In the genomic region with DNA sequence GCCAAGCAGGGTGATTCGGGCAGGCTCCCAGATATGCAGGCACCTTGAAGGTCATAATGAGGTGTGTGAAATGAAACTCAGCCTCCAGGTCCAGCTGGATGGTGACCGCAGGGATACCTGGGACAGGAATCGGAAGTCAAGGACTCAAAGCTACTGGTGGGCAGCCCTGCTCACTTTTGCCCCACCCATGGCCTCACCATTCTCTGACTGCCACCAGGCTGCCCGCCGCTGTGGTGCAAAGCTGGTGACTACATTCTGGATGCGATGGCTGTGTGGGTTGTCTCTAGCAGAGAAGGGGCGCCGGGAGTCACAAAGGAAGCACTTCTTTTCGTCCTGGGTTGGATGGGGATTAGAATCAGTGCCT, we compare ENCODE assay signal across 10 cellular contexts. TPM values are rescaled to one million over a fixed set of nuclear protein-coding genes. Genes with fewer than 3 reads are reported as not detected.
DNase-seq lines count a peak whose midpoint lies in the region; ATAC-seq, FAIRE-seq and TF ChIP-seq lines count a peak whose summit lies in the region.
"Had no signal": no experiment of that assay in that cellular context is flagged by ENCODE, and none has a peak within 500 bp of the region (broad histone marks: within the 10 kb centered on the region; RNA-seq: fewer than 3 reads in every experiment).

No MANE protein-coding gene starts in this region.

- H2BK15ac ChIP-seq in H1 (ENCODE audit: low read length) (no peak overlapping the region), mesendoderm (replicated peaks; ENCODE audit: low read depth) (no peak overlapping the region)

- TF ChIP-seq EP300 in H1 (IDR thresholded peaks at IDR 0.05; ENCODE audit: borderline replicate concordance in 1 of 2, low read depth in 2 of 2, low read length in 2 of 2) (no peak), tibial nerve (IDR thresholded peaks at IDR 0.05) (no peak)

- peaks cover 12% of the 10 kb centered on the region for H3K23me2 ChIP-seq in H1 (ENCODE audit: low read depth, low read length)

- CTCF ChIA-PET in PC-3 (lab: Charles Lee): interaction anchor here (0.9 kb wide), 1 partner anchor 38 kb away, joined by 4 read pairs; the partner anchor contains the start of gene QRICH1
- CTCF ChIA-PET in H1 (lab: Charles Lee; ENCODE audit: partially characterized antibody): interaction anchor here (0.7 to 5.5 kb wide), 13 partner anchors 10 to 283 kb away, joined by 3 to 43 read pairs (median 3); partner anchors contain the start of genes KLHDC8B and USP19

- no peak for TF ChIP-seq CTCF in PC-3 (conservative IDR thresholded peaks at IDR 0.05; ENCODE audit: low read depth, low read length)
- TF ChIP-seq CTCF in H1 (IDR thresholded peaks at IDR 0.05; ENCODE audit: control extremely low read depth in 1 of 3, insufficient read depth in 1 of 3, low read depth in 1 of 3, low read length in 3 of 3): no peak
- no peak for TF ChIP-seq CTCF in tibial nerve (IDR thresholded peaks at IDR 0.05)

- H3K36me3 ChIP-seq in PC-3 (ENCODE audit: low read depth, low read length) (peaks cover 5% of the 10 kb centered on the region; the same call in 1 of the 2 replicates), H1 (ENCODE audit: control insufficient read depth in 2 of 4, insufficient read depth in 4 of 4, low read length in 3 of 4) (0 out of 8 replicates have a peak, but pooled peaks cover 0 to 2% (median 0%) of the 10 kb centered on the region in 4 experiments), mesendoderm (ENCODE audit: control insufficient read depth, insufficient read depth, low read length) (no peaks in the 10 kb centered on the region), tibial nerve (peaks cover 0 to 42% (median 0%) of the 10 kb centered on the region in 3 donors)

- H3K27me3 ChIP-seq in PC-3 (ENCODE audit: low read length) (no peaks in the 10 kb centered on the region), H1 (replicated peaks in 1 of 4; ENCODE audit: control insufficient read depth in 3 of 4, extremely low read depth in 1 of 4, insufficient read depth in 3 of 4, low read length in 3 of 4) (no peaks in the 10 kb centered on the region), mesendoderm (ENCODE audit: insufficient read depth, low read length, poor library complexity) (no peaks in the 10 kb centered on the region), tibial nerve (no peaks in the 10 kb centered on the region)

- DNase-seq in PC-3 (no peak), H1 (ENCODE audit: low read depth in 1 of 2, low spot score in 2 of 2) (no peak), mesendoderm (no peak), tibial nerve (ENCODE audit: low spot score in 2 of 2) (no peak), foreskin melanocyte (no peak), LoVo (ENCODE audit: low spot score) (no peak)
- DNase-seq in stimulated activated CD4-positive, alpha-beta T cell treated with anti-CD3 and anti-CD28 coated beads, Interleukin-4, amount 100 ng/mL, for 4 hours: no peak
- DNase-seq: activated CD4-positive, alpha-beta T cell treated with anti-CD3 and anti-CD28 coated beads, Interleukin-2, amount 50 U/mL, for 48 hours; naive thymus-derived CD4-positive, alpha-beta T cell; NCI-H526 treated with DMSO at 0.1 percent for 48 hours had no signal

- H3K4ac ChIP-seq in H1 (replicated peaks; ENCODE audit: insufficient read length, low read depth, low read length) (peak overlapping the region; percentile 60), mesendoderm (ENCODE audit: low read depth, low read length) (no peak overlapping the region)

- H3K23ac ChIP-seq in H1 (ENCODE audit: insufficient read length) (no peak overlapping the region), mesendoderm (ENCODE audit: low read length) (peak overlapping the region; percentile 39)

- H3K27ac ChIP-seq in PC-3 (ENCODE audit: low read length): peak overlapping the region; percentile 93
- peak overlapping the region; percentile 10; the same call in 1 of the 2 replicates for H3K27ac ChIP-seq in H1 (ENCODE audit: low read depth, low read length)
- peak overlapping the region; percentile 65 for H3K27ac ChIP-seq in mesendoderm (ENCODE audit: low read depth, low read length)
- H3K27ac ChIP-seq in tibial nerve: peak overlapping the region; percentile 64 to 95 (median 88)

- H3K79me2 ChIP-seq in PC-3 (ENCODE audit: low read length) (peaks cover 25% of the 10 kb centered on the region), H1 (ENCODE audit: control insufficient read depth in 1 of 2, insufficient read depth in 2 of 2, low read length in 2 of 2) (no peaks in the 10 kb centered on the region), mesendoderm (ENCODE audit: control insufficient read depth, insufficient read depth, low read length) (no peaks in the 10 kb centered on the region)

- H3K9me3 ChIP-seq in PC-3 (ENCODE audit: low read length) (no peaks in the 10 kb centered on the region), H1 (ENCODE audit: insufficient read depth in 2 of 2, low read depth in 1 of 2, low read length in 1 of 2) (no peaks in the 10 kb centered on the region), tibial nerve (no peaks in the 10 kb centered on the region)

- 66% methylated on average over 9 of the region's 9 CpGs; no CpG with 5 or more reads in 1 of the 2 experiments for WGBS in H1 (ENCODE audit: extremely low coverage in 1 of 2, insufficient coverage in 1 of 2, insufficient read length in 1 of 2, insufficient replicate concordance in 2 of 2, low coverage in 1 of 2, low lambda C conversion rate in 2 of 2, missing lambda C conversion rate in 1 of 2), 2 experiments
- no CpG with 5 or more reads among the region's 9 CpGs for WGBS in mesendoderm (ENCODE audit: extremely low coverage, insufficient coverage, low lambda C conversion rate)
- 27 to 33% methylated on average over 8 to 9 of the region's 9 CpGs for WGBS in tibial nerve, 2 donors

- peak overlapping the region; percentile 75; the same call in 1 of the 2 replicates for H2AK5ac ChIP-seq in H1 (ENCODE audit: low read depth, low read length)
- no peak overlapping the region for H2AK5ac ChIP-seq in mesendoderm (ENCODE audit: low read length)

- peaks cover 12% of the 10 kb centered on the region for H3K4me1 ChIP-seq in PC-3 (ENCODE audit: insufficient read depth, low read length)
- H3K4me1 ChIP-seq in H1 (replicated peaks in 1 of 4; ENCODE audit: control insufficient read depth in 3 of 4, insufficient read depth in 4 of 4, low read length in 3 of 4): peaks cover 0 to 8% (median 7%) of the 10 kb centered on the region in 4 experiments; a peak in 6 of 7 replicates
- H3K4me1 ChIP-seq in mesendoderm (ENCODE audit: control insufficient read depth, low read depth, low read length): peaks cover 6% of the 10 kb centered on the region
- peaks cover 0 to 45% (median 14%) of the 10 kb centered on the region in 4 donors for H3K4me1 ChIP-seq in tibial nerve

- H4K8ac ChIP-seq in H1 (ENCODE audit: extremely low read depth, insufficient read depth, low read length): no peak overlapping the region
- no peak overlapping the region for H4K8ac ChIP-seq in mesendoderm (ENCODE audit: low read depth, low read length)

- no peak overlapping the region for H3K18ac ChIP-seq in H1 (ENCODE audit: extremely low read depth, low read length)
- H3K18ac ChIP-seq in mesendoderm (ENCODE audit: low read length): no peak overlapping the region

- H4K20me1 ChIP-seq in PC-3 (ENCODE audit: low read length): no peaks in the 10 kb centered on the region
- peaks cover 0 to 4% of the 10 kb centered on the region in 2 experiments for H4K20me1 ChIP-seq in H1 (replicated peaks in 1 of 2; ENCODE audit: control insufficient read depth in 1 of 2, insufficient read depth in 2 of 2, low read length in 2 of 2)

- no peak overlapping the region for H3K14ac ChIP-seq in H1 (ENCODE audit: insufficient read length)

- no TSS peak for BruUV-seq in PC-3 (replicated peaks; lab: Mats Ljungman, UMichigan)

- peak overlapping the region; percentile 71; the same call in 1 of the 2 replicates for H2BK12ac ChIP-seq in H1 (ENCODE audit: low read depth, low read length)

- no peaks in the 10 kb centered on the region for H3K9me2 ChIP-seq in PC-3 (replicated peaks; ENCODE audit: low read length)

- peak overlapping the region; percentile 94 for H2AFZ ChIP-seq in PC-3 (ENCODE audit: low read length)
- no peak overlapping the region for H2AFZ ChIP-seq in H1 (ENCODE audit: low read length)

- intact Hi-C loops in PC-3 (cut with micrococcal nuclease): loop anchor here (5.0 kb wide), 1 partner anchor 280 kb away; the partner anchor contains the start of genes RHOA and TCTA

- no peak for ATAC-seq in PC-3

- no peak for FAIRE-seq in H1 (lab: Jason Lieb, UNC)

- H4K91ac ChIP-seq in H1 (replicated peaks; ENCODE audit: insufficient read length, low read length): peak overlapping the region; percentile 87

- H2BK120ac ChIP-seq in H1 (replicated peaks; ENCODE audit: low read depth, low read length) (no peak overlapping the region), mesendoderm (ENCODE audit: low read depth, low read length) (no peak overlapping the region)

- H2BK5ac ChIP-seq in H1 (ENCODE audit: low read depth, low read length): peak overlapping the region; percentile 89
- H2BK5ac ChIP-seq in mesendoderm (ENCODE audit: low read length): peak overlapping the region; percentile 86

- H3K4me2 ChIP-seq in PC-3 (ENCODE audit: low read length): peak overlapping the region; percentile 99
- peak overlapping the region; percentile 76 to 90 for H3K4me2 ChIP-seq in H1 (ENCODE audit: insufficient read depth in 1 of 2, low read depth in 2 of 2, low read length in 2 of 2)
- peak overlapping the region; percentile 94 for H3K4me2 ChIP-seq in mesendoderm (ENCODE audit: low read length)

- no peaks in the 10 kb centered on the region for H3F3A ChIP-seq in PC-3 (ENCODE audit: low read length, unreplicated experiment)

- H3K4me3 ChIP-seq in PC-3 (ENCODE audit: low read length): peak overlapping the region; percentile 91
- H3K4me3 ChIP-seq in H1 (ENCODE audit: extremely low read depth in 1 of 4, insufficient read depth in 2 of 4, low read depth in 3 of 4, low read length in 4 of 4): peak overlapping the region; percentile 62 to 92 (median 81)
- peak overlapping the region; percentile 88 for H3K4me3 ChIP-seq in mesendoderm (ENCODE audit: low read length)
- H3K4me3 ChIP-seq in tibial nerve: peak overlapping the region; percentile 52 to 89 (median 65)

- TF ChIP-seq POLR2A in H1 (IDR thresholded peaks at IDR 0.05; ENCODE audit: control extremely low read depth in 1 of 2, low read depth in 2 of 2, low read length in 2 of 2) (no peak), tibial nerve (IDR thresholded peaks at IDR 0.05) (no peak)

- TF ChIP-seq RAD21 in H1 (IDR thresholded peaks at IDR 0.05 in 1 of 2, conservative IDR thresholded peaks at IDR 0.05 in 1 of 2; ENCODE audit: low read depth in 2 of 2, low read length in 2 of 2): no peak

- H4K5ac ChIP-seq in H1 (ENCODE audit: insufficient read length, low read depth, low read length) (no peak overlapping the region), mesendoderm (ENCODE audit: low read length) (no peak overlapping the region)

- H3K79me1 ChIP-seq in H1 (ENCODE audit: low read depth, low read length) (0 out of 2 replicates have a peak, but pooled peaks cover 4% of the 10 kb centered on the region), mesendoderm (ENCODE audit: low read length) (peaks cover 3% of the 10 kb centered on the region)

- H3K56ac ChIP-seq in H1 (replicated peaks; ENCODE audit: insufficient read length, low read depth, low read length) (no peak overlapping the region), mesendoderm (ENCODE audit: low read length) (peak overlapping the region; percentile 96)

- POLR2A ChIA-PET in PC-3 (lab: Charles Lee; ENCODE audit: unreplicated experiment): interaction anchor here (0.6 to 0.9 kb wide), 2 partner anchors 11 to 38 kb away, joined by 3 read pairs; no protein-coding TSS in a partner anchor
- POLR2A ChIA-PET in H1 (lab: Charles Lee; ENCODE audit: partially characterized antibody): interaction anchor here (0.6 to 2.4 kb wide), 16 partner anchors 11 to 280 kb away, joined by 3 to 19 read pairs (median 4); partner anchors contain the start of genes NDUFAF3, QARS1, RHOA and USP19

- H2BK20ac ChIP-seq in H1 (ENCODE audit: low read length): no peak overlapping the region

- H3K9ac ChIP-seq in PC-3 (ENCODE audit: low read length) (peak overlapping the region; percentile 89), H1 (replicated peaks in 1 of 4; ENCODE audit: extremely low read depth in 1 of 4, low read depth in 3 of 4, low read length in 3 of 4) (peak overlapping the region in 3 of 4 experiments; percentile 24 to 48 (median 36); a peak in 5 of 7 replicates), mesendoderm (ENCODE audit: low read length) (peak overlapping the region; percentile 88)

RNA-seq across cellular contexts. Expression of gene LAMB2, which starts 0.8 kb away (rescaled TPM):
- total RNA-seq in PC-3 (2014; rRNA removed): 240 and 365 TPM in 2 replicates
- total RNA-seq in H1 (2021; fragmentation: NEBNext Ultra II Directional; extraction: Animal tissue kit (Norgen Biotek cat#: 25700)): 107 and 112 TPM in 2 replicates
- polyA plus RNA-seq in H1 (2011; rRNA removed): 153 and 224 TPM in 2 replicates
- 124 TPM for polyA plus RNA-seq in H1 (2011; cell fraction: cytosol; rRNA removed)
- 1,121 TPM for polyA plus RNA-seq in H1 (2011; cell fraction: nucleus; rRNA removed)
- 112 to 172 TPM (median 163 TPM) in 4 replicates for polyA plus RNA-seq in H1 (2012, experiment 1 of 2)
- 131 TPM for polyA plus RNA-seq in H1 (2012, experiment 2 of 2)
- polyA plus RNA-seq in H1 (2013, experiment 1 of 2): 221 TPM
- polyA plus RNA-seq in H1 (2013, experiment 2 of 2): 172 TPM
- polyA minus RNA-seq in H1 (2011; rRNA and poly(A)+ RNA removed): 291 and 340 TPM in 2 replicates
- polyA minus RNA-seq in H1 (2011; cell fraction: cytosol; rRNA and poly(A)+ RNA removed): 78.2 TPM
- 105 TPM for polyA minus RNA-seq in H1 (2011; cell fraction: nucleus; rRNA and poly(A)+ RNA removed)
- polyA plus RNA-seq in mesendoderm (2013, experiment 1 of 2): 60.3 TPM
- 62.4 TPM for polyA plus RNA-seq in mesendoderm (2013, experiment 2 of 2)
- total RNA-seq in tibial nerve: 100 to 1,000 TPM; 589 to 844 (median 649) TPM
- polyA plus RNA-seq: naive thymus-derived CD4-positive, alpha-beta T cell had no signal

RNA-seq across cellular contexts. Expression of gene USP19, which starts 11.4 kb away (rescaled TPM):
- total RNA-seq in PC-3 (2014; rRNA removed): 84.4 and 86.7 TPM in 2 replicates
- 64.9 and 65.8 TPM in 2 replicates for total RNA-seq in H1 (2021; fragmentation: NEBNext Ultra II Directional; extraction: Animal tissue kit (Norgen Biotek cat#: 25700))
- polyA plus RNA-seq in H1 (2011; rRNA removed): 46.4 and 59.2 TPM in 2 replicates
- 54.8 TPM for polyA plus RNA-seq in H1 (2011; cell fraction: cytosol; rRNA removed)
- 176 TPM for polyA plus RNA-seq in H1 (2011; cell fraction: nucleus; rRNA removed)
- polyA plus RNA-seq in H1 (2012, experiment 1 of 2): 34.4 to 50.4 TPM (median 45.8 TPM) in 4 replicates
- 46.4 TPM for polyA plus RNA-seq in H1 (2012, experiment 2 of 2)
- polyA plus RNA-seq in H1 (2013, experiment 1 of 2): 21.8 TPM
- 20.5 TPM for polyA plus RNA-seq in H1 (2013, experiment 2 of 2)
- 121 and 123 TPM in 2 replicates for polyA minus RNA-seq in H1 (2011; rRNA and poly(A)+ RNA removed)
- polyA minus RNA-seq in H1 (2011; cell fraction: cytosol; rRNA and poly(A)+ RNA removed): 49.3 TPM
- 43.4 TPM for polyA minus RNA-seq in H1 (2011; cell fraction: nucleus; rRNA and poly(A)+ RNA removed)
- polyA plus RNA-seq in mesendoderm (2013, experiment 1 of 2): 21.6 TPM
- polyA plus RNA-seq in mesendoderm (2013, experiment 2 of 2): 23.3 TPM
- total RNA-seq in tibial nerve: 100 to 1,000 TPM in 1 of 4 donors, 10 to 100 TPM in 3; 72.3 to 113 (median 83.6) TPM

RNA-seq across cellular contexts. Expression of gene QARS1, which starts 27.5 kb away (rescaled TPM):
- total RNA-seq in PC-3 (2014; rRNA removed) (310 and 316 TPM in 2 replicates), tibial nerve (100 to 1,000 TPM; 137 to 227 (median 161) TPM)
- total RNA-seq in H1 (2021; fragmentation: NEBNext Ultra II Directional; extraction: Animal tissue kit (Norgen Biotek cat#: 25700)): 346 and 353 TPM in 2 replicates
- 581 and 887 TPM in 2 replicates for polyA plus RNA-seq in H1 (2011; rRNA removed)
- 565 TPM for polyA plus RNA-seq in H1 (2011; cell fraction: cytosol; rRNA removed)
- polyA plus RNA-seq in H1 (2011; cell fraction: nucleus; rRNA removed): 1,267 TPM
- 324 to 534 TPM (median 501 TPM) in 4 replicates for polyA plus RNA-seq in H1 (2012, experiment 1 of 2)
- polyA plus RNA-seq in H1 (2012, experiment 2 of 2): 520 TPM
- 417 TPM for polyA plus RNA-seq in H1 (2013, experiment 1 of 2)
- polyA plus RNA-seq in H1 (2013, experiment 2 of 2): 414 TPM
- polyA minus RNA-seq in H1 (2011; rRNA and poly(A)+ RNA removed): 326 and 341 TPM in 2 replicates
- 241 TPM for polyA minus RNA-seq in H1 (2011; cell fraction: cytosol; rRNA and poly(A)+ RNA removed)
- 344 TPM for polyA minus RNA-seq in H1 (2011; cell fraction: nucleus; rRNA and poly(A)+ RNA removed)
- polyA plus RNA-seq in mesendoderm (2013, experiment 1 of 2): 331 TPM
- polyA plus RNA-seq in mesendoderm (2013, experiment 2 of 2): 331 TPM

RNA-seq across cellular contexts. Expression of gene CCDC71, which starts 34.1 kb away (rescaled TPM):
- total RNA-seq in PC-3 (2014; rRNA removed) (19.4 and 27.7 TPM in 2 replicates), tibial nerve (10 to 100 TPM; 30.4 to 38.3 (median 36.3) TPM)
- 26.7 and 27.6 TPM in 2 replicates for total RNA-seq in H1 (2021; fragmentation: NEBNext Ultra II Directional; extraction: Animal tissue kit (Norgen Biotek cat#: 25700))
- 57.4 and 70.7 TPM in 2 replicates for polyA plus RNA-seq in H1 (2011; rRNA removed)
- 56.0 TPM for polyA plus RNA-seq in H1 (2011; cell fraction: cytosol; rRNA removed)
- 49.3 TPM for polyA plus RNA-seq in H1 (2011; cell fraction: nucleus; rRNA removed)
- 19.0 to 33.3 TPM (median 30.0 TPM) in 4 replicates for polyA plus RNA-seq in H1 (2012, experiment 1 of 2)
- 30.3 TPM for polyA plus RNA-seq in H1 (2012, experiment 2 of 2)
- 22.3 TPM for polyA plus RNA-seq in H1 (2013, experiment 1 of 2)
- 20.5 TPM for polyA plus RNA-seq in H1 (2013, experiment 2 of 2)
- 58.9 and 67.1 TPM in 2 replicates for polyA minus RNA-seq in H1 (2011; rRNA and poly(A)+ RNA removed)
- 31.9 TPM for polyA minus RNA-seq in H1 (2011; cell fraction: cytosol; rRNA and poly(A)+ RNA removed)
- 58.1 TPM for polyA minus RNA-seq in H1 (2011; cell fraction: nucleus; rRNA and poly(A)+ RNA removed)
- polyA plus RNA-seq in mesendoderm (2013, experiment 1 of 2): 23.9 TPM
- 24.1 TPM for polyA plus RNA-seq in mesendoderm (2013, experiment 2 of 2)

RNA-seq across cellular contexts. Expression of gene QRICH1, which starts 38.2 kb away (rescaled TPM):
- 90.2 and 124 TPM in 2 replicates for total RNA-seq in PC-3 (2014; rRNA removed)
- 123 and 142 TPM in 2 replicates for total RNA-seq in H1 (2021; fragmentation: NEBNext Ultra II Directional; extraction: Animal tissue kit (Norgen Biotek cat#: 25700))
- polyA plus RNA-seq in H1 (2011; rRNA removed): 128 and 136 TPM in 2 replicates
- polyA plus RNA-seq in H1 (2011; cell fraction: cytosol; rRNA removed): 124 TPM
- 257 TPM for polyA plus RNA-seq in H1 (2011; cell fraction: nucleus; rRNA removed)
- 65.7 to 83.2 TPM (median 72.1 TPM) in 4 replicates for polyA plus RNA-seq in H1 (2012, experiment 1 of 2)
- polyA plus RNA-seq in H1 (2012, experiment 2 of 2): 21.2 TPM
- polyA plus RNA-seq in H1 (2013, experiment 1 of 2): 103 TPM
- 95.8 TPM for polyA plus RNA-seq in H1 (2013, experiment 2 of 2)
- polyA minus RNA-seq in H1 (2011; rRNA and poly(A)+ RNA removed): 197 and 290 TPM in 2 replicates
- 113 TPM for polyA minus RNA-seq in H1 (2011; cell fraction: cytosol; rRNA and poly(A)+ RNA removed)
- 104 TPM for polyA minus RNA-seq in H1 (2011; cell fraction: nucleus; rRNA and poly(A)+ RNA removed)
- polyA plus RNA-seq in mesendoderm (2013, experiment 1 of 2): 123 TPM
- polyA plus RNA-seq in mesendoderm (2013, experiment 2 of 2): 126 TPM
- total RNA-seq in tibial nerve: 10 to 100 TPM; 66.2 to 93.9 (median 82.6) TPM

Comparison
In these comparisons a context has a peak if more than half of its experiments do, and no peak if none do; other contexts are left out.
1. H3K27ac ChIP-seq: peak in every context shown above with its lines; median percentile 93 in PC-3; 88 in tibial nerve; 65 in mesendoderm; 10 in H1.
2. H3K9ac ChIP-seq: peak in every context shown above with its lines; median percentile 89 in PC-3; 88 in mesendoderm; 36 in H1.